Comparison of ENCODE assay signal across 1 cellular context in the genomic region with DNA sequence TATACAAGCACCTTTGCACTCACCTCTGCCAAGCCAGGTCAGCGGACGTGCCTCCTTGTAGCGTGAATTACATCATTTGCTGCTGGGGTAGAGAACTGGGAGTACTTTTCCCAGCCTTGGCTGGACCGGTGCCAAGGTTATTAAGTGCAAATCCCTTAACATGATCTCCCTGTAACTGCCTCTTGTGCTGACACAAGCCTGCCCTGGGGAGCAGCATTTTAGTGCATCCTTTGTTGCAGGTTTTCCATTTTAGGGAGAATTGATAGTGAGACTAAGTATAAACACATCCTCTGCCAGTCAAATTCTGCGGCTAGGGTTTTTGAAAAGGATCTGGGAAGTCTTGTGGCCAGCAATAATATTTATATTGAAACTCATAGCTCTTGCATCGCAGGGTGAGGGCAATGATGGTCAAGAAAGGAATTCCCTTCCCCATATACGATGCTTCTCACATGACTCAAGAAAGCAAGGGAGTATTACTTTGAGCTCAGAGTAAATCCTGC.
TF ChIP-seq lines count a peak whose summit lies in the region.

No MANE protein-coding gene starts in this region.

TF ChIP-seq in HEK293, 187 proteins besides CTCF, POLR2A, EP300 and RAD21 (continued from another document):
- TF ChIP-seq ZNF610 (tag by site-specific recombination; IDR thresholded peaks at IDR 0.05; ENCODE audit: borderline replicate concordance), result peak; percentile 72; the same call in 1 of the 2 replicates
- 0 out of 2 replicates have a peak, but pooled peaks have one; percentile 21 for TF ChIP-seq ZNF600 (tag by site-specific recombination; IDR thresholded peaks at IDR 0.05)
- no peak for TF ChIP-seq ZNF645 (tag by site-specific recombination; IDR thresholded peaks at IDR 0.05)
- TF ChIP-seq ZNF324 (tag by site-specific recombination; IDR thresholded peaks at IDR 0.05), result 0 out of 2 replicates have a peak, but pooled peaks have one; percentile 66
